Comparison of ENCODE assay signal across 6 cellular contexts in the genomic region with DNA sequence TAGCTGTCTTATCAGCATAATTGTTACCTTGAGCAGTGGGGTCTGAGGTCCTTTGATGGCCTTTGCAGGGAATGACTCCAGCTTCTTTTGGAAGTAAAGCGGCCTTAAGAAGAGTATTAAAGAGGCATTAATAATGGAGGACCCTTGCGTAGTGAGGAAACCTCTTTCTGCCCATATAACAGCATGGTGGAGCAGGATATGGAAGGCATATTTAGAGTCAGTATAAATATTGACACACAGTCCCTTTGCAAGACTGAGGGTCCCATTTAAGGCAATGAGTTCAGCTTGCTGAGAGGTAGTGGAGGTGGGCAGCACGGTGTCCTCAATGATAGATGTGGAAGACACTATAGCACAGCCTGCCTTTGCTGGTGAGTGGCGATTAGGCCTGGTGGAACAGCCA.
"Had no signal": no experiment of that assay in that cellular context is flagged by ENCODE, and none has a peak within 500 bp of the region (broad histone marks: within the 10 kb centered on the region; RNA-seq: fewer than 3 reads in every experiment).

No MANE protein-coding gene starts in this region.

- H3K27ac ChIP-seq: HL-60 had no signal

- DNase-seq: H9, HCEC 1CT, HFFc6 had no signal

- H3K4me3 ChIP-seq: GM23338 had no signal

- ATAC-seq: GM23338, HepG2 had no signal
